In genomic region chr1:106717561-106717960, GRCh38 we compare ENCODE assay signal across 16 cellular contexts.
"Had no signal": no experiment of that assay in that cellular context is flagged by ENCODE, and none has a peak within 500 bp of the region (broad histone marks: within the 10 kb centered on the region; RNA-seq: fewer than 3 reads in every experiment).

No MANE protein-coding gene starts in this region.

- H3K27me3 Mint-ChIP-seq: activated CD4-positive, alpha-beta memory T cell treated with anti-CD3 and anti-CD28 coated beads, Interleukin-2, amount 10 ng/mL, durations not matched to agents 7 days and 5 days; activated naive CD8-positive, alpha-beta T cell treated with anti-CD3 and anti-CD28 coated beads, Interleukin-2, amount 10 ng/mL, durations not matched to agents 7 days and 5 days; stimulated activated naive CD8-positive, alpha-beta T cell treated with anti-CD3 and anti-CD28 coated beads, Interleukin-15, Interleukin-2, amounts not matched to agents 100 ng/mL and 50 ng/mL, for 24 hours had no signal

- H3K4me1 ChIP-seq: breast epithelium had no signal

- H3K27ac ChIP-seq: breast epithelium had no signal

- H3K9me3 ChIP-seq: breast epithelium had no signal

- H3K27me3 ChIP-seq: breast epithelium had no signal

- DNase-seq: activated CD4-positive, alpha-beta memory T cell treated with anti-CD3 and anti-CD28 coated beads, Interleukin-2, amount 10 ng/mL, durations not matched to agents 7 days and 5 days; activated CD4-positive, CD25-positive, alpha-beta regulatory T cell treated with anti-CD3 and anti-CD28 coated beads, Interleukin-2, amount 50 U/mL, for 72 hours; activated CD8-positive, alpha-beta memory T cell treated with anti-CD3 and anti-CD28 coated beads, Interleukin-2, amount 50 U/mL, for 4 hours; activated gamma-delta T cell treated with Interleukin-2 at 50 U/mL for 16 hours; activated naive CD8-positive, alpha-beta T cell treated with anti-CD3 and anti-CD28 coated beads, Interleukin-2, amount 10 ng/mL, durations not matched to agents 7 days and 5 days; activated T-cell treated with anti-CD3 and anti-CD28 coated beads, Interleukin-2, amount 50 U/mL, for 72 hours; dermis blood vessel endothelial cell; endodermal cell; erythroblast; mesenchymal stem cell; stimulated activated CD4-positive, alpha-beta T cell treated with anti-CD3 and anti-CD28 coated beads, Interleukin-4, amount 100 ng/mL, for 1 hour; stimulated activated CD8-positive, alpha-beta memory T cell treated with anti-CD3 and anti-CD28 coated beads, Interleukin-4, amount 100 ng/mL, for 48 hours; T-helper 2 cell had no signal

- H3K4me3 Mint-ChIP-seq: activated CD4-positive, alpha-beta memory T cell treated with anti-CD3 and anti-CD28 coated beads, Interleukin-2, amount 10 ng/mL, durations not matched to agents 7 days and 5 days; activated naive CD8-positive, alpha-beta T cell treated with anti-CD3 and anti-CD28 coated beads, Interleukin-2, amount 10 ng/mL, durations not matched to agents 7 days and 5 days; activated T-cell treated with anti-CD3 and anti-CD28 coated beads, Interleukin-2, amount 50 U/mL, for 72 hours; endodermal cell; nephron; stimulated activated naive CD8-positive, alpha-beta T cell treated with anti-CD3 and anti-CD28 coated beads, Interleukin-15, Interleukin-2, amounts not matched to agents 100 ng/mL and 50 ng/mL, for 24 hours had no signal

- ATAC-seq: activated T-cell treated with anti-CD3 and anti-CD28 coated beads, Interleukin-2, amount 50 U/mL, for 72 hours had no signal

- H3K36me3 Mint-ChIP-seq: activated naive CD8-positive, alpha-beta T cell treated with anti-CD3 and anti-CD28 coated beads, Interleukin-2, amount 10 ng/mL, durations not matched to agents 7 days and 5 days had no signal

- H3K27ac Mint-ChIP-seq: activated CD4-positive, alpha-beta memory T cell treated with anti-CD3 and anti-CD28 coated beads, Interleukin-2, amount 10 ng/mL, durations not matched to agents 7 days and 5 days; activated naive CD8-positive, alpha-beta T cell treated with anti-CD3 and anti-CD28 coated beads, Interleukin-2, amount 10 ng/mL, durations not matched to agents 7 days and 5 days; activated T-cell treated with anti-CD3 and anti-CD28 coated beads, Interleukin-2, amount 50 U/mL, for 72 hours; endodermal cell; stimulated activated naive CD8-positive, alpha-beta T cell treated with anti-CD3 and anti-CD28 coated beads, Interleukin-15, Interleukin-2, amounts not matched to agents 100 ng/mL and 50 ng/mL, for 24 hours had no signal

- H3K36me3 ChIP-seq: breast epithelium had no signal

- H3K4me1 Mint-ChIP-seq: activated CD4-positive, alpha-beta memory T cell treated with anti-CD3 and anti-CD28 coated beads, Interleukin-2, amount 10 ng/mL, durations not matched to agents 7 days and 5 days; activated naive CD8-positive, alpha-beta T cell treated with anti-CD3 and anti-CD28 coated beads, Interleukin-2, amount 10 ng/mL, durations not matched to agents 7 days and 5 days; endodermal cell had no signal

- H3K4me3 ChIP-seq: breast epithelium had no signal

- H3K9me3 Mint-ChIP-seq: activated naive CD8-positive, alpha-beta T cell treated with anti-CD3 and anti-CD28 coated beads, Interleukin-2, amount 10 ng/mL, durations not matched to agents 7 days and 5 days; endodermal cell; stimulated activated naive CD8-positive, alpha-beta T cell treated with anti-CD3 and anti-CD28 coated beads, Interleukin-15, Interleukin-2, amounts not matched to agents 100 ng/mL and 50 ng/mL, for 24 hours had no signal
